Comparison of ENCODE assay signal across 1 cellular context in the genomic region with DNA sequence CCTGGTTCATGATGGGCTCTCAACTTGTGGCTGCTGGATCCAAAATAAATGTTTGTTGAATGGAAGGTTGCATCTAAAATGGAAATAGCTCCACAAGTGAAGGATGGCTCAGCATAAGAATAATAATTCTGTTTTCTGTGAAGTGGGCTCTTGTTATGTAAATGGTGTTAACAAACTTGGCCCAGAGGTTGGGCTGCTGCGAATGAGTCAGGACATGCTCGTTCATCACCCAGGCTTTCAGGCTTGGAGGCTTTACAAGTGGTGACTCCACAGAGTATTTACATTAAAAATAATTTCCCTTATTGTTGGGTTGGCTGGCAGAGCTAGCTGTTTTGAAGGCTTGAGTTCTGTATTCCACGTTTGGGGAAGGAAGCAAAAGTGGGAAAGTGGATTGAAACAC.
TF ChIP-seq lines count a peak whose summit lies in the region.

No MANE protein-coding gene starts in this region.

TF ChIP-seq in SK-N-SH, 30 proteins besides CTCF, POLR2A, EP300 and RAD21 (continued from another document):
- TF ChIP-seq TEAD4 (IDR thresholded peaks at IDR 0.05; ENCODE audit: borderline replicate concordance, insufficient read depth), result no peak
- TF ChIP-seq, protein P1, sequence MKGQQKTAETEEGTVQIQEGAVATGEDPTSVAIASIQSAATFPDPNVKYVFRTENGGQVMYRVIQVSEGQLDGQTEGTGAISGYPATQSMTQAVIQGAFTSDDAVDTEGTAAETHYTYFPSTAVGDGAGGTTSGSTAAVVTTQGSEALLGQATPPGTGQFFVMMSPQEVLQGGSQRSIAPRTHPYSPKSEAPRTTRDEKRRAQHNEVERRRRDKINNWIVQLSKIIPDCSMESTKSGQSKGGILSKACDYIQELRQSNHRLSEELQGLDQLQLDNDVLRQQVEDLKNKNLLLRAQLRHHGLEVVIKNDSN (IDR thresholded peaks at IDR 0.05; ENCODE audit: borderline replicate concordance, low read depth), result no peak
- peak; percentile 54 for TF ChIP-seq JUND (IDR thresholded peaks at IDR 0.05)
- TF ChIP-seq ZBTB33 (IDR thresholded peaks at IDR 0.05; ENCODE audit: borderline replicate concordance, low read depth), result no peak
- TF ChIP-seq MEF2A (IDR thresholded peaks at IDR 0.05; ENCODE audit: borderline replicate concordance, low read depth), result no peak
- no peak for TF ChIP-seq NRF1 (IDR thresholded peaks at IDR 0.05; ENCODE audit: low read depth, low read length)
- peak; percentile 61 for TF ChIP-seq NFIC (IDR thresholded peaks at IDR 0.05; ENCODE audit: borderline replicate concordance)
- no peak for TF ChIP-seq FOXJ3 (CRISPR knock-in tag; IDR thresholded peaks at IDR 0.05)
- TF ChIP-seq MXI1 (IDR thresholded peaks at IDR 0.05; ENCODE audit: low read depth, low read length), result no peak
- no peak for TF ChIP-seq POLR2AphosphoS5 (IDR thresholded peaks at IDR 0.05; ENCODE audit: low read depth, low read length)
- TF ChIP-seq TCF12 (IDR thresholded peaks at IDR 0.05), result peak; percentile 36
- TF ChIP-seq, protein P2, sequence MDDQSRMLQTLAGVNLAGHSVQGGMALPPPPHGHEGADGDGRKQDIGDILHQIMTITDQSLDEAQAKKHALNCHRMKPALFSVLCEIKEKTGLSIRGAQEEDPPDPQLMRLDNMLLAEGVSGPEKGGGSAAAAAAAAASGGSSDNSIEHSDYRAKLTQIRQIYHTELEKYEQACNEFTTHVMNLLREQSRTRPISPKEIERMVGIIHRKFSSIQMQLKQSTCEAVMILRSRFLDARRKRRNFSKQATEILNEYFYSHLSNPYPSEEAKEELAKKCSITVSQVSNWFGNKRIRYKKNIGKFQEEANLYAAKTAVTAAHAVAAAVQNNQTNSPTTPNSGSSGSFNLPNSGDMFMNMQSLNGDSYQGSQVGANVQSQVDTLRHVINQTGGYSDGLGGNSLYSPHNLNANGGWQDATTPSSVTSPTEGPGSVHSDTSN (IDR thresholded peaks at IDR 0.05), result peak; percentile 70
- no peak for TF ChIP-seq RCOR1 (IDR thresholded peaks at IDR 0.05; ENCODE audit: low read length)
- no peak for TF ChIP-seq FOXM1 (IDR thresholded peaks at IDR 0.05; ENCODE audit: low read depth)
- TF ChIP-seq YY1 (IDR thresholded peaks at IDR 0.05; ENCODE audit: low read depth), result no peak
- no peak for TF ChIP-seq GABPA (IDR thresholded peaks at IDR 0.05; ENCODE audit: low read depth)
- TF ChIP-seq, protein P3, sequence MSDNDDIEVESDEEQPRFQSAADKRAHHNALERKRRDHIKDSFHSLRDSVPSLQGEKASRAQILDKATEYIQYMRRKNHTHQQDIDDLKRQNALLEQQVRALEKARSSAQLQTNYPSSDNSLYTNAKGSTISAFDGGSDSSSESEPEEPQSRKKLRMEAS (IDR thresholded peaks at IDR 0.05; ENCODE audit: low read depth), result no peak
- TF ChIP-seq USF2 (IDR thresholded peaks at IDR 0.05; ENCODE audit: borderline replicate concordance, low read depth, low read length), result no peak
- peak; percentile 59 for TF ChIP-seq FOSL2 (IDR thresholded peaks at IDR 0.05; ENCODE audit: borderline replicate concordance, low read depth)
- no peak for TF ChIP-seq RXRA (IDR thresholded peaks at IDR 0.05; ENCODE audit: borderline replicate concordance, low read depth)
